8 cellular contexts compared by ENCODE assay signal in genomic region chr2:119641562-119642258, GRCh38. TPM values are rescaled to one million over a fixed set of nuclear protein-coding genes. Genes with fewer than 3 reads are reported as not detected.
A peak's percentile ranks its signal among the peaks of the same experiment; 100 is the strongest.
DNase-seq lines count a peak whose midpoint lies in the region; ATAC-seq lines count a peak whose summit lies in the region.

No MANE protein-coding gene starts in this region.

- ATAC-seq in GM18909 (IDR thresholded peaks at IDR 0.05; ENCODE audit: poor library complexity, unreplicated experiment), result peak; percentile 95
- peak; percentile 91 for ATAC-seq in HG03135 (IDR thresholded peaks at IDR 0.05; ENCODE audit: unreplicated experiment)
- ATAC-seq in activated CD4-positive, alpha-beta T cell treated with anti-CD3 and anti-CD28 coated beads for 36 hours, result peak; percentile 99
- ATAC-seq in left colon, result peak; percentile 87

- H3K4me3 Mint-ChIP-seq in activated CD4-positive, alpha-beta T cell treated with anti-CD3 and anti-CD28 coated beads for 36 hours, result no peak overlapping the region

- intact Hi-C loops in activated CD4-positive, alpha-beta T cell treated with anti-CD3 and anti-CD28 coated beads for 36 hours (cut with DNase I, micrococcal nuclease), result loop anchor here (1.0 to 5.0 kb wide), 6 partner anchors 19 to 1039 kb away; no protein-coding TSS in a partner anchor
- intact Hi-C loops in left colon (cut with DNase I, micrococcal nuclease), result no loop called here

- H3K9me3 Mint-ChIP-seq in activated CD4-positive, alpha-beta T cell treated with anti-CD3 and anti-CD28 coated beads for 36 hours (ENCODE audit: low read depth), result no peaks in the 10 kb centered on the region

- CTCF ChIA-PET in activated CD4-positive, alpha-beta T cell treated with anti-CD3 and anti-CD28 coated beads for 36 hours (lab: Charles Lee), result interaction anchor here (0.5 to 3.3 kb wide), 26 partner anchors 9 to 1045 kb away, joined by 3 to 40 read pairs (median 4); no protein-coding TSS in a partner anchor

- peaks cover 2% of the 10 kb centered on the region for H3K4me1 Mint-ChIP-seq in activated CD4-positive, alpha-beta T cell treated with anti-CD3 and anti-CD28 coated beads for 36 hours

- POLR2A ChIA-PET in activated CD4-positive, alpha-beta T cell treated with anti-CD3 and anti-CD28 coated beads for 36 hours (lab: Charles Lee), result interaction anchor here (0.5 kb wide), 1 partner anchor 1101 kb away, joined by 3 read pairs; no protein-coding TSS in a partner anchor

- DNase-seq in AG20443 (ENCODE audit: low spot score), result peak; percentile 91
- peak; percentile 57 to 76 for DNase-seq in NCI-H446 (lab: John Stamatoyannopoulos, UW)
- DNase-seq in activated CD4-positive, alpha-beta T cell treated with anti-CD3 and anti-CD28 coated beads for 36 hours, result peak; percentile 87
- peak; percentile 18 to 77 for DNase-seq in cerebellar nuclear complex (lab: John Stamatoyannopoulos, UW)
- DNase-seq in left colon, result peak; percentile 44 to 71
- peak; percentile 75 for DNase-seq in stimulated activated CD4-positive, alpha-beta T cell treated with anti-CD3 and anti-CD28 coated beads, Interleukin-4, amount 100 ng/mL, for 1 hour

- H3K27ac Mint-ChIP-seq in activated CD4-positive, alpha-beta T cell treated with anti-CD3 and anti-CD28 coated beads for 36 hours, result no peak overlapping the region

- no peaks in the 10 kb centered on the region for H3K27me3 Mint-ChIP-seq in activated CD4-positive, alpha-beta T cell treated with anti-CD3 and anti-CD28 coated beads for 36 hours

- no peaks in the 10 kb centered on the region for H3K36me3 Mint-ChIP-seq in activated CD4-positive, alpha-beta T cell treated with anti-CD3 and anti-CD28 coated beads for 36 hours (ENCODE audit: low read depth)

RNA-seq across cellular contexts. Expression of gene TMEM177, which starts 37.3 kb away (rescaled TPM):
- 10 to 100 TPM; 13.6 to 15.8 TPM for total RNA-seq in activated CD4-positive, alpha-beta T cell treated with anti-CD3 and anti-CD28 coated beads for 36 hours
- total RNA-seq in left colon, result 10 to 100 TPM; 18.6 to 20.1 TPM

Comparison
In these comparisons a context has a peak if more than half of its experiments do, and no peak if none do; other contexts are left out.
1. Peak in every context shown above with its lines: DNase-seq and ATAC-seq.
2. intact Hi-C loops: an anchor here in activated CD4-positive, alpha-beta T cell treated with anti-CD3 and anti-CD28 coated beads for 36 hours (1.0 to 5.0 kb wide); none called in left colon.